10 cellular contexts compared by ENCODE assay signal in the genomic region with DNA sequence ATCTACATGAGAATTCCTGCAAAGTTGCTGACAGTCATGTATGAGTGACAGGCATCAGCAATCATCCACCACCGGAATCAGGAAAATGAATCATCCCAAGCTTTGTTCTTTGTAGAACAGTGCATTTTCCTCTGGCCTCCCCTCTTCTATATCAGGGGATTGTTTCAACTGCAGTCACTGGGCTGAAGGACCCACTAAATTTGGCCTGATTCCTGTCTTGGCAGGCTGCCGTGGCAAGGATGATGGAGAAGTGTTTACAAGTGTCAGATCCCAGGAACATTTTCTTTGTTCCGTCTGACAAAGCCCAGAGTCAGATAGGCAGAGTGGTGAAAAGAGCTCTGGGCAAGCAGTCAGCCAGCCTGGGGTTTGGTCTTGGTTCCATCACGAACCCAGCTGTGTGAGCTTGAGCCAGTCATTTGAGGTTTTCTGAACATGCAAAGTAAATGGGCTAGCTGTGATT.
DNase-seq lines count a peak whose midpoint lies in the region; ATAC-seq and TF ChIP-seq lines count a peak whose summit lies in the region.
"Had no signal": no experiment of that assay in that cellular context is flagged by ENCODE, and none has a peak within 500 bp of the region (broad histone marks: within the 10 kb centered on the region; RNA-seq: fewer than 3 reads in every experiment).

No MANE protein-coding gene starts in this region.

- CTCF ChIA-PET in IMR-90 (lab: Yijun Ruan, JAX) (interaction anchor here (0.6 kb wide), 1 partner anchor 364 kb away, joined by 3 read pairs; no protein-coding TSS in a partner anchor), SK-N-SH (lab: Yijun Ruan, JAX) (no interaction called here)

- peak overlapping the region; percentile 87; the same call in 2 of the 3 replicates for H2BK15ac ChIP-seq in IMR-90 (ENCODE audit: low read depth, low read length)

- no peaks in the 10 kb centered on the region for H3K9me2 ChIP-seq in SK-N-SH

- BruUV-seq in IMR-90 (replicated peaks; lab: Mats Ljungman, UMichigan) = no TSS peak

- no CpG with 5 or more reads among the region's 4 CpGs for WGBS in IMR-90 (ENCODE audit: extremely low coverage in 2 of 2, insufficient read length in 1 of 2), 2 experiments
- 44% methylated on average over 4 of the region's 4 CpGs for WGBS in SK-N-SH (ENCODE audit: low lambda C conversion rate)
- WGBS in spleen, 5 donors = 43 to 75% (median 61%) methylated on average over 4 of the region's 4 CpGs

- H2AFZ ChIP-seq in IMR-90 (replicated peaks; ENCODE audit: low read length, poor library complexity) (peak overlapping the region; percentile 27), SK-N-SH (ENCODE audit: low read depth) (0 out of 2 replicates have a peak overlapping the region, but pooled peaks have one; percentile 3)

- peaks cover 16% of the 10 kb centered on the region for H3K4me1 ChIP-seq in IMR-90 (ENCODE audit: control insufficient read depth, insufficient read depth, low read length)
- peaks cover 8 to 22% of the 10 kb centered on the region in 2 experiments; a peak in 2 of 4 replicates for H3K4me1 ChIP-seq in SK-N-SH (ENCODE audit: control insufficient read depth in 1 of 2, insufficient read depth in 2 of 2, low read depth in 1 of 2, low read length in 1 of 2)
- no peaks in the 10 kb centered on the region for H3K4me1 ChIP-seq in cardiac muscle cell (ENCODE audit: low read depth)
- H3K4me1 ChIP-seq in spleen = no peaks in the 10 kb centered on the region

- TF ChIP-seq CTCF in IMR-90 (conservative IDR thresholded peaks at IDR 0.05; ENCODE audit: low read depth, low read length) (no peak), SK-N-SH (IDR thresholded peaks at IDR 0.05) (no peak), cardiac muscle cell (IDR thresholded peaks at IDR 0.05; ENCODE audit: low read depth, low read length) (no peak), spleen (IDR thresholded peaks at IDR 0.05 in 8 of 11, conservative IDR thresholded peaks at IDR 0.05 in 3 of 11) (no peak)

- H3K23ac ChIP-seq in IMR-90 (ENCODE audit: low read depth, low read length) = peak overlapping the region; percentile 44; the same call in 1 of the 2 replicates

- H4K20me1 ChIP-seq in IMR-90 (ENCODE audit: insufficient read depth, low read length) = no peaks in the 10 kb centered on the region
- no peaks in the 10 kb centered on the region for H4K20me1 ChIP-seq in SK-N-SH (ENCODE audit: insufficient read depth)

- TF ChIP-seq RAD21 in IMR-90 (IDR thresholded peaks at IDR 0.05; ENCODE audit: low read length) (no peak), SK-N-SH (IDR thresholded peaks at IDR 0.05; ENCODE audit: low read length) (no peak)

- H2AK5ac ChIP-seq in IMR-90 (ENCODE audit: low read depth, low read length) = peak overlapping the region; percentile 56; the same call in 1 of the 2 replicates

- peak overlapping the region in 1 of 2 experiments; percentile 79; a peak in 2 of 4 replicates for H4K8ac ChIP-seq in IMR-90 (ENCODE audit: low read depth in 2 of 2, low read length in 2 of 2)

- intact Hi-C loops in IMR-90 (cut with micrococcal nuclease) (no loop called here), spleen (cut with DNase I; ENCODE audit: low total_unique reads) (no loop called here)

- H3K4me2 ChIP-seq in IMR-90 (ENCODE audit: low read depth, low read length) (no peak overlapping the region), SK-N-SH (no peak overlapping the region)

- H2BK5ac ChIP-seq in IMR-90 (ENCODE audit: low read depth, low read length, poor library complexity, severe bottlenecking) = no peak overlapping the region

- H3K4ac ChIP-seq in IMR-90 (ENCODE audit: low read depth, low read length) = peak overlapping the region; percentile 75

- peaks cover 10% of the 10 kb centered on the region for H3K9me1 ChIP-seq in IMR-90 (ENCODE audit: insufficient read depth, low read length)

- in situ Hi-C loops in IMR-90 (cut with MboI; ENCODE audit: low sequenced_read_pairs) = no loop called here

- peak overlapping the region; percentile 42; the same call in 1 of the 2 replicates for H3K18ac ChIP-seq in IMR-90 (ENCODE audit: low read depth, low read length)

- DNase-seq in IMR-90 (peak; percentile 35), SK-N-SH (no peak), cardiac muscle cell (ENCODE audit: low read depth in 1 of 2, low spot score in 1 of 2) (peak; percentile 60 to 66), spleen (no peak), HuH-7.5 (ENCODE audit: low spot score) (no peak), NCI-H1930 (lab: John Stamatoyannopoulos, UW) (no peak)
- no peak for DNase-seq in effector CD8-positive, alpha-beta T cell (lab: John Stamatoyannopoulos, UW)
- DNase-seq: activated gamma-delta T cell; stimulated activated CD4-positive, alpha-beta T cell treated with anti-CD3 and anti-CD28 coated beads, Interleukin-2, amount 100 ng/mL, for 48 hours had no signal

- H3K9ac ChIP-seq in IMR-90 (ENCODE audit: low read depth, low read length) (no peak overlapping the region), SK-N-SH (no peak overlapping the region)

- ATAC-seq in IMR-90 (ENCODE audit: low read depth) (no peak), HG02588 (IDR thresholded peaks at IDR 0.05; ENCODE audit: unreplicated experiment) (no peak)

- H3K27ac ChIP-seq in IMR-90 (ENCODE audit: insufficient read depth, low read length) (no peak overlapping the region), SK-N-SH (ENCODE audit: low read depth in 2 of 2, low read length in 1 of 2) (no peak overlapping the region; a peak in 1 of 4 replicates), cardiac muscle cell (peak overlapping the region; percentile 1), spleen (peak overlapping the region in 5 of 8 donors; percentile 1 to 48 (median 29))

- TF ChIP-seq EP300 in SK-N-SH (IDR thresholded peaks at IDR 0.05; ENCODE audit: borderline replicate concordance in 1 of 2, low read depth in 1 of 2, low read length in 1 of 2) = no peak

- H3K79me2 ChIP-seq in SK-N-SH (ENCODE audit: insufficient read depth) = no peaks in the 10 kb centered on the region

- H4K91ac ChIP-seq in IMR-90 (ENCODE audit: insufficient read depth, low read depth, low read length) = peak overlapping the region; percentile 36

- peak overlapping the region; percentile 0 for H2AK9ac ChIP-seq in IMR-90 (replicated peaks; ENCODE audit: low read depth, low read length, poor library complexity)

- H3K4me3 ChIP-seq in IMR-90 (ENCODE audit: insufficient read depth, low read depth, low read length) (no peak overlapping the region), SK-N-SH (ENCODE audit: low read depth in 2 of 2, low read length in 1 of 2) (no peak overlapping the region), cardiac muscle cell (no peak overlapping the region), spleen (no peak overlapping the region)

- dilution Hi-C loops in IMR-90 (cut with HindIII; ENCODE audit: low sequenced_read_pairs, unreplicated experiment) = no loop called here

- H4K5ac ChIP-seq in IMR-90 (ENCODE audit: low read depth, low read length) = peak overlapping the region; percentile 0; the same call in 1 of the 2 replicates

- no peaks in the 10 kb centered on the region for H3K36me3 ChIP-seq in IMR-90 (ENCODE audit: control insufficient read depth, insufficient read depth, low read length)
- H3K36me3 ChIP-seq in SK-N-SH (replicated peaks in 1 of 2; ENCODE audit: control insufficient read depth in 1 of 2, insufficient read depth in 2 of 2, low read length in 1 of 2) = no peaks in the 10 kb centered on the region
- no peaks in the 10 kb centered on the region for H3K36me3 ChIP-seq in cardiac muscle cell
- no peaks in the 10 kb centered on the region for H3K36me3 ChIP-seq in spleen

- H3K56ac ChIP-seq in IMR-90 (ENCODE audit: extremely low read depth, insufficient read depth, low read length) = no peak overlapping the region

- peak overlapping the region; percentile 87 for H2BK120ac ChIP-seq in IMR-90 (ENCODE audit: low read depth, low read length)

- H3K9me3 ChIP-seq in IMR-90 (ENCODE audit: control insufficient read depth, insufficient read depth, low read length) (no peaks in the 10 kb centered on the region), SK-N-SH (no peaks in the 10 kb centered on the region; the same call in 1 of the 2 replicates), cardiac muscle cell (ENCODE audit: low read depth) (no peaks in the 10 kb centered on the region), spleen (no peaks in the 10 kb centered on the region)

- peak overlapping the region; percentile 78 for H3K14ac ChIP-seq in IMR-90 (replicated peaks; ENCODE audit: low read depth, low read length)

- H3K27me3 ChIP-seq in IMR-90 (ENCODE audit: control insufficient read depth, insufficient read depth, low read length) (no peaks in the 10 kb centered on the region), SK-N-SH (ENCODE audit: insufficient read depth) (no peaks in the 10 kb centered on the region), cardiac muscle cell (no peaks in the 10 kb centered on the region), spleen (replicated peaks in 1 of 7) (no peaks in the 10 kb centered on the region)

- H3K79me1 ChIP-seq in IMR-90 (ENCODE audit: low read depth in 1 of 2, low read length in 2 of 2) = peaks cover 2 to 39% of the 10 kb centered on the region in 2 experiments; a peak in 2 of 4 replicates

- TF ChIP-seq POLR2A in IMR-90 (IDR thresholded peaks at IDR 0.05; ENCODE audit: low read depth, low read length) (no peak), spleen (IDR thresholded peaks at IDR 0.05) (no peak)

- peaks cover 45% of the 10 kb centered on the region for H3F3A ChIP-seq in SK-N-SH (replicated peaks; ENCODE audit: insufficient read depth)

- peak overlapping the region; percentile 75; the same call in 1 of the 2 replicates for H2BK20ac ChIP-seq in IMR-90 (ENCODE audit: low read depth, low read length)

- POLR2A ChIA-PET in IMR-90 (lab: Charles Lee; ENCODE audit: unreplicated experiment) (interaction anchor here (0.6 kb wide), 1 partner anchor 373 kb away, joined by 7 read pairs; no protein-coding TSS in a partner anchor), SK-N-SH (lab: Yijun Ruan, JAX) (no interaction called here)

TF ChIP-seq in IMR-90, 13 proteins besides CTCF, POLR2A, EP300 and RAD21 (continues in another document):
- TF ChIP-seq CEBPB (IDR thresholded peaks at IDR 0.05; ENCODE audit: low read depth, low read length) = no peak

TF ChIP-seq in SK-N-SH, 30 proteins besides CTCF, POLR2A, EP300 and RAD21:
- TF ChIP-seq NFIC (IDR thresholded peaks at IDR 0.05; ENCODE audit: borderline replicate concordance) = peak; percentile 55
- TF ChIP-seq FOXM1 (IDR thresholded peaks at IDR 0.05; ENCODE audit: low read depth) = no peak
- TF ChIP-seq, protein P1, sequence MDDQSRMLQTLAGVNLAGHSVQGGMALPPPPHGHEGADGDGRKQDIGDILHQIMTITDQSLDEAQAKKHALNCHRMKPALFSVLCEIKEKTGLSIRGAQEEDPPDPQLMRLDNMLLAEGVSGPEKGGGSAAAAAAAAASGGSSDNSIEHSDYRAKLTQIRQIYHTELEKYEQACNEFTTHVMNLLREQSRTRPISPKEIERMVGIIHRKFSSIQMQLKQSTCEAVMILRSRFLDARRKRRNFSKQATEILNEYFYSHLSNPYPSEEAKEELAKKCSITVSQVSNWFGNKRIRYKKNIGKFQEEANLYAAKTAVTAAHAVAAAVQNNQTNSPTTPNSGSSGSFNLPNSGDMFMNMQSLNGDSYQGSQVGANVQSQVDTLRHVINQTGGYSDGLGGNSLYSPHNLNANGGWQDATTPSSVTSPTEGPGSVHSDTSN (IDR thresholded peaks at IDR 0.05) = peak; percentile 85
- TF ChIP-seq FOSL2 (IDR thresholded peaks at IDR 0.05; ENCODE audit: borderline replicate concordance, low read depth) = 0 out of 2 replicates have a peak, but pooled peaks have one; percentile 26
- TF ChIP-seq TCF12 (IDR thresholded peaks at IDR 0.05) = peak; percentile 66

Comparison
In these comparisons a context has a peak if more than half of its experiments do, and no peak if none do; other contexts are left out.
1. DNase-seq: peak in IMR-90 (single experiment) and cardiac muscle cell (2 of 2); none in SK-N-SH (single experiment), spleen (single experiment), effector CD8-positive, alpha-beta T cell (single experiment), HuH-7.5 (single experiment) and NCI-H1930 (0 of 2).
2. H3K27ac ChIP-seq: peak in cardiac muscle cell (single experiment) and spleen (5 of 8); none in IMR-90 (single experiment) and SK-N-SH (0 of 2).